Comparison of ENCODE assay signal across 9 cellular contexts in the genomic region with DNA sequence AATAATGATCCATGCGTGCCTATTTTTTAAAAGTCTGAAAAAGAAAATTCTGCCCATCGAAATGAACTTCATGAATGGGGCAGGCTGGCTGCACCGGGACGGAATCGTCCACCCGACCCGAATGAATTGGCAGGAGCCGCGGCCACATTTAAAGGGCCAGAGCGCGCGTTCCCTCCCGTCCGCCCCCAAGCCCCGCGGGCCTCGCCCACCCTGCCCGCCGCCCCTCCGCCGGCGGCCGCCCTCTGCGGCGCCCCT. TPM values are rescaled to one million over a fixed set of nuclear protein-coding genes. Genes with fewer than 3 reads are reported as not detected.
A peak's percentile ranks its signal among the peaks of the same experiment; 100 is the strongest.
DNase-seq lines count a peak whose midpoint lies in the region; ATAC-seq, FAIRE-seq and TF ChIP-seq lines count a peak whose summit lies in the region.
"Had no signal": no experiment of that assay in that cellular context is flagged by ENCODE, and none has a peak within 500 bp of the region (broad histone marks: within the 10 kb centered on the region; RNA-seq: fewer than 3 reads in every experiment).

No MANE protein-coding gene starts in this region.

- H3K36me3 ChIP-seq in liver (ENCODE audit: control insufficient read depth in 4 of 4, insufficient read depth in 3 of 4, low read depth in 1 of 4, low read length in 3 of 4) (no peaks in the 10 kb centered on the region), HepG2 (replicated peaks in 1 of 2; ENCODE audit: control insufficient read depth in 1 of 2, insufficient read depth in 2 of 2, low read length in 2 of 2) (no peaks in the 10 kb centered on the region)

- peaks cover 63% of the 10 kb centered on the region for H3K4me1 Mint-ChIP-seq in central memory CD8-positive, alpha-beta T cell
- H3K4me1 Mint-ChIP-seq in naive thymus-derived CD8-positive, alpha-beta T cell = peaks cover 23 to 70% (median 49%) of the 10 kb centered on the region in 4 donors

- no peak for TF ChIP-seq POLR2A in HepG2 (IDR thresholded peaks at IDR 0.05; ENCODE audit: insufficient read depth in 1 of 2, low read depth in 2 of 2, low read length in 2 of 2)

- H3K27ac ChIP-seq in liver (ENCODE audit: low read depth in 1 of 2, low read length in 2 of 2) (peak overlapping the region; percentile 11 to 64), HepG2 (ENCODE audit: extremely low read length, insufficient read depth, low read length) (no peak overlapping the region)

- H3K9ac ChIP-seq in liver (ENCODE audit: low read depth in 1 of 2, low read length in 2 of 2) = no peak overlapping the region
- no peak overlapping the region for H3K9ac ChIP-seq in HepG2 (ENCODE audit: insufficient read depth, low read depth, low read length)

- peaks cover 61% of the 10 kb centered on the region for H3K36me3 Mint-ChIP-seq in central memory CD8-positive, alpha-beta T cell (ENCODE audit: insufficient read depth)
- peaks cover 0 to 19% (median 2%) of the 10 kb centered on the region in 3 donors for H3K36me3 Mint-ChIP-seq in naive thymus-derived CD8-positive, alpha-beta T cell

- H3K4me1 ChIP-seq in liver (ENCODE audit: control insufficient read depth in 4 of 4, insufficient read depth in 4 of 4, low read length in 3 of 4) (peaks cover 23 to 59% (median 33%) of the 10 kb centered on the region in 4 donors), HepG2 (ENCODE audit: insufficient read depth, low read length) (peaks cover 12% of the 10 kb centered on the region; the same call in 1 of the 2 replicates)

- FAIRE-seq in HepG2 (lab: Jason Lieb, UNC) = no peak
- FAIRE-seq: endometrium had no signal

- TF ChIP-seq CTCF in liver (IDR thresholded peaks at IDR 0.05; ENCODE audit: low read depth, low read length, missing input control) = no peak
- no peak for TF ChIP-seq CTCF in HepG2 (CRISPR knock-in tag; IDR thresholded peaks at IDR 0.05)

- in situ Hi-C loops in HepG2 (cut with HindIII; ENCODE audit: extremely low pct_ligation_motif_present, low pct_unique_long_range_greater_than_20kb) = no loop called here

- CTCF ChIA-PET in HepG2 (lab: Yijun Ruan, JAX; ENCODE audit: low intra/inter-chr PET ratio, low total read pairs) = no interaction called here

- H2AFZ ChIP-seq in HepG2 (ENCODE audit: low read length) = no peak overlapping the region

- no TSS peak for BruUV-seq in HepG2 (replicated peaks; lab: Mats Ljungman, UMichigan)

- H3K9me3 ChIP-seq in liver (ENCODE audit: control insufficient read depth in 4 of 4, low read length in 3 of 4) (no peaks in the 10 kb centered on the region), HepG2 (ENCODE audit: low read length) (no peaks in the 10 kb centered on the region)

- peak overlapping the region; percentile 100 for H3K27ac Mint-ChIP-seq in central memory CD8-positive, alpha-beta T cell (ENCODE audit: low read depth)
- peak overlapping the region; percentile 90 to 99 (median 96) for H3K27ac Mint-ChIP-seq in naive thymus-derived CD8-positive, alpha-beta T cell

- H4K20me1 ChIP-seq in HepG2 (ENCODE audit: insufficient read depth, low read length) = peaks cover 19% of the 10 kb centered on the region; the same call in 1 of the 2 replicates

- no peak overlapping the region for H3K4me2 ChIP-seq in HepG2 (ENCODE audit: low read depth, low read length)

- TF ChIP-seq EP300 in HepG2 (IDR thresholded peaks at IDR 0.05; ENCODE audit: low read depth in 2 of 2, low read length in 2 of 2) (no peak), HepG2 (CRISPR knock-in tag; IDR thresholded peaks at IDR 0.05; ENCODE audit: borderline replicate concordance) (no peak)

- H3K9me3 Mint-ChIP-seq in central memory CD8-positive, alpha-beta T cell = no peaks in the 10 kb centered on the region
- H3K9me3 Mint-ChIP-seq in naive thymus-derived CD8-positive, alpha-beta T cell = peaks cover 0 to 4% (median 0%) of the 10 kb centered on the region in 9 donors

- 1% methylated on average over 25 of the region's 25 CpGs for WGBS in liver
- 3% methylated on average over 7 of the region's 25 CpGs for whole genome bisulfite sequencing in HepG2 (ENCODE audit: low lambda C conversion rate)

- no peak for TF ChIP-seq RAD21 in liver (IDR thresholded peaks at IDR 0.05)
- TF ChIP-seq RAD21 in HepG2 (CRISPR knock-in tag; IDR thresholded peaks at IDR 0.05) = no peak

- H3K27me3 ChIP-seq in liver (ENCODE audit: control insufficient read depth in 4 of 4, insufficient read depth in 4 of 4, low read length in 3 of 4) = peaks cover 3 to 7% (median 4%) of the 10 kb centered on the region in 4 donors
- H3K27me3 ChIP-seq in HepG2 (ENCODE audit: control insufficient read depth in 1 of 2, insufficient read depth in 2 of 2, low read length in 2 of 2) = peaks cover 11 to 80% of the 10 kb centered on the region in 2 experiments

- H3K79me2 ChIP-seq in HepG2 (ENCODE audit: insufficient read depth, low read length) = no peaks in the 10 kb centered on the region

- intact Hi-C loops in HepG2 (cut with micrococcal nuclease; ENCODE audit: unreplicated experiment) = no loop called here

- DNase-seq in HepG2 (ENCODE audit: low spot score) = no peak
- DNase-seq in central memory CD8-positive, alpha-beta T cell (ENCODE audit: low spot score in 2 of 2) = no peak
- DNase-seq in naive thymus-derived CD8-positive, alpha-beta T cell = peak in 1 of 10 donors; percentile 61
- DNase-seq in UCSD-AML1 (lab: John Stamatoyannopoulos, UW; ENCODE audit: unreplicated experiment) = no peak
- no peak for DNase-seq in stimulated activated CD4-positive, alpha-beta T cell treated with anti-CD3 and anti-CD28 coated beads, Interleukin-12 subunit alpha, Interleukin-12 subunit beta, amount 100 ng/mL, for 4 hours
- no peak for DNase-seq in ecto neural progenitor cell (ENCODE audit: low spot score)

- H3K4me3 ChIP-seq in liver (ENCODE audit: low read depth in 1 of 3, low read length in 3 of 3) = peak overlapping the region in 2 of 3 donors; percentile 53 to 58
- no peak overlapping the region for H3K4me3 ChIP-seq in HepG2 (replicated peaks in 1 of 3; ENCODE audit: insufficient read depth in 1 of 3, low read depth in 2 of 3, low read length in 3 of 3)

- POLR2A ChIA-PET in HepG2 (lab: Yijun Ruan, JAX) = no interaction called here
- POLR2A ChIA-PET in naive thymus-derived CD8-positive, alpha-beta T cell (lab: Charles Lee) = interaction anchor here (0.6 to 1.7 kb wide), 10 partner anchors 12 to 390 kb away, joined by 3 to 8 read pairs (median 4); no protein-coding TSS in a partner anchor

- peaks cover 21% of the 10 kb centered on the region for H3K27me3 Mint-ChIP-seq in central memory CD8-positive, alpha-beta T cell
- peaks cover 8 to 21% (median 17%) of the 10 kb centered on the region in 5 donors for H3K27me3 Mint-ChIP-seq in naive thymus-derived CD8-positive, alpha-beta T cell

- peak overlapping the region; percentile 98 for H3K4me3 Mint-ChIP-seq in central memory CD8-positive, alpha-beta T cell
- peak overlapping the region; percentile 89 to 99 (median 96) for H3K4me3 Mint-ChIP-seq in naive thymus-derived CD8-positive, alpha-beta T cell

- no peak for ATAC-seq in HepG2
- peak; percentile 17 for ATAC-seq in HG03354 (IDR thresholded peaks at IDR 0.05; ENCODE audit: poor library complexity, severe bottlenecking, unreplicated experiment)
- no peak for ATAC-seq in central memory CD8-positive, alpha-beta T cell (replicated peaks; ENCODE audit: extremely low read depth, poor library complexity, severe bottlenecking)
- peak; percentile 0 to 1 for ATAC-seq in naive thymus-derived CD8-positive, alpha-beta T cell

TF ChIP-seq in liver, 16 proteins besides CTCF, POLR2A, EP300 and RAD21 (continues in another document):
- TF ChIP-seq FOXA2 (IDR thresholded peaks at IDR 0.05) (no peak), HNF4A (conservative IDR thresholded peaks at IDR 0.05) (no peak), EGR1 (IDR thresholded peaks at IDR 0.05; ENCODE audit: low read depth in 2 of 2) (no peak), NR2F2 (IDR thresholded peaks at IDR 0.05) (no peak)
- TF ChIP-seq, protein P1, sequence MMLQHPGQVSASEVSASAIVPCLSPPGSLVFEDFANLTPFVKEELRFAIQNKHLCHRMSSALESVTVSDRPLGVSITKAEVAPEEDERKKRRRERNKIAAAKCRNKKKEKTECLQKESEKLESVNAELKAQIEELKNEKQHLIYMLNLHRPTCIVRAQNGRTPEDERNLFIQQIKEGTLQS (IDR thresholded peaks at IDR 0.05) = no peak

TF ChIP-seq in HepG2, 621 proteins besides CTCF, POLR2A, EP300 and RAD21 (continues in another document):
- TF ChIP-seq MAFK (conservative IDR thresholded peaks at IDR 0.05 in 1 of 2, IDR thresholded peaks at IDR 0.05 in 1 of 2; ENCODE audit: low read length in 2 of 2) (no peak), ZNF354B (CRISPR knock-in tag; IDR thresholded peaks at IDR 0.05) (no peak), KAT7 (CRISPR knock-in tag; IDR thresholded peaks at IDR 0.05; ENCODE audit: borderline replicate concordance) (no peak), FOXP1 (IDR thresholded peaks at IDR 0.05) (no peak), FOXP1 (CRISPR knock-in tag; IDR thresholded peaks at IDR 0.05) (no peak), SAFB2 (CRISPR knock-in tag; IDR thresholded peaks at IDR 0.05; ENCODE audit: borderline replicate concordance, low read depth) (no peak), KDM3A (CRISPR knock-in tag; IDR thresholded peaks at IDR 0.05; ENCODE audit: low read depth) (no peak)

RNA-seq across cellular contexts. Expression of a gene that starts 0.3 kb away (rescaled TPM):
- total RNA-seq in liver (under 1 TPM; 0.08 to 0.09 TPM), HepG2 (2016; rRNA removed; fragmentation: Illumina TruSeq; extraction: Trizol) (not detected in 2 replicates)
- polyA plus RNA-seq in liver (under 1 TPM; 0.32 to 0.51 TPM), HepG2 (2011; rRNA removed) (not detected in 2 replicates)
- total RNA-seq in HepG2 (2016; cell fraction: cytosol; rRNA removed; fragmentation: Illumina TruSeq; extraction: Trizol; ENCODE audit: low read depth) = not detected in 2 replicates
- not detected in 2 replicates for total RNA-seq in HepG2 (2016; cell fraction: insoluble cytoplasmic fraction; rRNA removed; fragmentation: Illumina TruSeq; extraction: Trizol)
- not detected in 2 replicates for total RNA-seq in HepG2 (2016; cell fraction: membrane; rRNA removed; fragmentation: Illumina TruSeq; extraction: Trizol)
- total RNA-seq in HepG2 (2016; cell fraction: nucleus; rRNA removed; fragmentation: Illumina TruSeq; extraction: Trizol) = not detected in 2 replicates
- polyA plus RNA-seq in HepG2 (2011; cell fraction: cytosol; rRNA removed) = not detected in 2 replicates
- not detected in 2 replicates for polyA plus RNA-seq in HepG2 (2011; cell fraction: nucleus; rRNA removed)
- polyA plus RNA-seq in HepG2 (2012) = not detected in 2 replicates
- polyA plus RNA-seq in HepG2 (2016; cell fraction: cytosol; fragmentation: Illumina TruSeq; extraction: Trizol; ENCODE audit: low read depth) = not detected in 2 replicates
- polyA plus RNA-seq in HepG2 (2016; cell fraction: insoluble cytoplasmic fraction; fragmentation: Illumina TruSeq; extraction: Trizol; ENCODE audit: low read depth) = not detected in 2 replicates
- polyA plus RNA-seq in HepG2 (2016; cell fraction: membrane; fragmentation: Illumina TruSeq; extraction: Trizol; ENCODE audit: low read depth) = not detected in 2 replicates
- not detected in 2 replicates for polyA plus RNA-seq in HepG2 (2016; cell fraction: nucleus; fragmentation: Illumina TruSeq; extraction: Trizol; ENCODE audit: insufficient read depth, low read depth)
- not detected in 2 replicates for polyA minus RNA-seq in HepG2 (2011; rRNA and poly(A)+ RNA removed; ENCODE audit: low replicate concordance)
- polyA minus RNA-seq in HepG2 (2011; cell fraction: cytosol; rRNA and poly(A)+ RNA removed) = not detected in 2 replicates
- not detected in 2 replicates for polyA minus RNA-seq in HepG2 (2011; cell fraction: nucleus; rRNA and poly(A)+ RNA removed)
- total RNA-seq in naive thymus-derived CD8-positive, alpha-beta T cell = 10 to 100 TPM; 23.5 to 23.9 TPM
- 10 to 100 TPM; 20.5 to 27.7 (median 23.9) TPM for polyA plus RNA-seq in naive thymus-derived CD8-positive, alpha-beta T cell

Comparison
In these comparisons a context has a peak if more than half of its experiments do, and no peak if none do; other contexts are left out.
1. H3K4me3 ChIP-seq: peak in liver (2 of 3); none in HepG2 (0 of 3).
2. ATAC-seq: peak in HG03354 (single experiment) and naive thymus-derived CD8-positive, alpha-beta T cell (2 of 2); none in HepG2 (single experiment) and central memory CD8-positive, alpha-beta T cell (single experiment).
3. RNA of a gene that starts 0.3 kb away (total RNA-seq): 23.5 to 23.9 TPM in naive thymus-derived CD8-positive, alpha-beta T cell; 0.08 to 0.09 TPM in liver and not detected in HepG2; every median in the first group is over 10 times any median in the second.